25 cellular contexts compared by ENCODE assay signal in genomic region chr7:69363131-69363530, GRCh38.
A peak's percentile ranks its signal among the peaks of the same experiment; 100 is the strongest.
DNase-seq lines count a peak whose midpoint lies in the region; ATAC-seq, FAIRE-seq and TF ChIP-seq lines count a peak whose summit lies in the region.
"Had no signal": no experiment of that assay in that cellular context is flagged by ENCODE, and none has a peak within 500 bp of the region (broad histone marks: within the 10 kb centered on the region; RNA-seq: fewer than 3 reads in every experiment).

No MANE protein-coding gene starts in this region.

- intact Hi-C loops in head of caudate nucleus (cut with DNase I), result no loop called here
- intact Hi-C loops in left lung (cut with DNase I), result no loop called here

- peaks cover 3% of the 10 kb centered on the region for H3K27me3 Mint-ChIP-seq in astrocyte (ENCODE audit: low read depth, unreplicated experiment)
- H3K27me3 Mint-ChIP-seq: CD4-positive, CD25-positive, alpha-beta regulatory T cell had no signal

- no peak overlapping the region for H3K4me3 Mint-ChIP-seq in astrocyte (ENCODE audit: unreplicated experiment)
- H3K4me3 Mint-ChIP-seq: B cell; CD4-positive, CD25-positive, alpha-beta regulatory T cell; CD8-positive, alpha-beta T cell; HFFc6 had no signal

- H3K27ac Mint-ChIP-seq in astrocyte (ENCODE audit: unreplicated experiment), result no peak overlapping the region
- H3K27ac Mint-ChIP-seq: B cell; CD4-positive, CD25-positive, alpha-beta regulatory T cell; CD8-positive, alpha-beta T cell; HFFc6 had no signal

- no peaks in the 10 kb centered on the region for H3K36me3 ChIP-seq in astrocyte (ENCODE audit: insufficient read depth, low read length)
- no peaks in the 10 kb centered on the region for H3K36me3 ChIP-seq in left lung
- H3K36me3 ChIP-seq: BLaER1, HAP-1 had no signal

- no peak for FAIRE-seq in astrocyte (lab: Jason Lieb, UNC)
- FAIRE-seq: D721Med, GM12891, GM18507, H54 had no signal

- no peak overlapping the region for H3K4me2 ChIP-seq in astrocyte (ENCODE audit: low read length)
- H3K4me2 ChIP-seq: BLaER1 had no signal

- H3K9me3 Mint-ChIP-seq in astrocyte (ENCODE audit: unreplicated experiment), result peaks cover 2% of the 10 kb centered on the region
- H3K9me3 Mint-ChIP-seq: CD8-positive, alpha-beta T cell had no signal

- no peak overlapping the region for H2AFZ ChIP-seq in astrocyte (ENCODE audit: low read depth, low read length)

- H3K36me3 Mint-ChIP-seq in astrocyte (ENCODE audit: low read depth, unreplicated experiment), result no peaks in the 10 kb centered on the region
- H3K36me3 Mint-ChIP-seq: CD4-positive, CD25-positive, alpha-beta regulatory T cell; CD8-positive, alpha-beta T cell had no signal

- DNase-seq in AG10803 (ENCODE audit: low read depth), result peak; percentile 54
- peak; percentile 77 for DNase-seq in M059J (ENCODE audit: low read depth)
- DNase-seq in astrocyte (ENCODE audit: low read depth), result peak; percentile 56
- DNase-seq in fibroblast of mammary gland (ENCODE audit: low read depth), result peak; percentile 28
- DNase-seq in head of caudate nucleus, result no peak
- DNase-seq in dermis blood vessel endothelial cell, result no peak
- no peak for DNase-seq in left lung
- no peak for DNase-seq in NCI-H1694 (lab: John Stamatoyannopoulos, UW)
- DNase-seq: 8988T; Caco-2; CD4-positive, CD25-positive, alpha-beta regulatory T cell; CD8-positive, alpha-beta T cell; DMS 273 treated with DMSO at 0.1 percent for 48 hours; DMS79; GF-D8; GOT3; HFFc6 had no signal

- H3K79me2 ChIP-seq in astrocyte (ENCODE audit: insufficient read depth, low read length), result no peaks in the 10 kb centered on the region

- H3K4me3 ChIP-seq in AG10803 (ENCODE audit: low read length), result no peak overlapping the region
- no peak overlapping the region for H3K4me3 ChIP-seq in astrocyte (ENCODE audit: insufficient read depth, low read depth, low read length)
- H3K4me3 ChIP-seq in fibroblast of mammary gland (ENCODE audit: control insufficient read depth, low read depth, low read length), result no peak overlapping the region
- no peak overlapping the region for H3K4me3 ChIP-seq in left lung
- H3K4me3 ChIP-seq: BLaER1, HAP-1 had no signal

- no peaks in the 10 kb centered on the region for H4K20me1 ChIP-seq in astrocyte (ENCODE audit: insufficient read depth, low read length)
- H4K20me1 ChIP-seq: BLaER1 had no signal

- H3K9me3 ChIP-seq in astrocyte (ENCODE audit: insufficient read depth, low read depth, low read length), result no peaks in the 10 kb centered on the region
- no peaks in the 10 kb centered on the region for H3K9me3 ChIP-seq in left lung
- H3K9me3 ChIP-seq: BLaER1, Caco-2, HAP-1 had no signal

- ATAC-seq in left lung, result no peak
- ATAC-seq: CD8-positive, alpha-beta T cell had no signal

- peaks cover 14% of the 10 kb centered on the region for H3K4me1 ChIP-seq in astrocyte (ENCODE audit: insufficient read depth, low read length)
- no peaks in the 10 kb centered on the region for H3K4me1 ChIP-seq in left lung
- H3K4me1 ChIP-seq: BLaER1, Caco-2, HAP-1 had no signal

- TF ChIP-seq CTCF in AG10803 (conservative IDR thresholded peaks at IDR 0.05; ENCODE audit: low read length) (no peak), astrocyte (IDR thresholded peaks at IDR 0.05; ENCODE audit: insufficient read depth, low read depth, low read length) (no peak), fibroblast of mammary gland (conservative IDR thresholded peaks at IDR 0.05; ENCODE audit: control insufficient read depth, insufficient read depth, low read depth, low read length) (no peak), left lung (IDR thresholded peaks at IDR 0.05) (no peak)

- H3K4me1 Mint-ChIP-seq in astrocyte (ENCODE audit: low read depth, unreplicated experiment), result no peaks in the 10 kb centered on the region
- H3K4me1 Mint-ChIP-seq: B cell; CD4-positive, CD25-positive, alpha-beta regulatory T cell had no signal

- no peak overlapping the region for H3K27ac ChIP-seq in astrocyte (ENCODE audit: low read depth, low read length)
- no peak overlapping the region for H3K27ac ChIP-seq in left lung
- H3K27ac ChIP-seq: BLaER1, C4-2B had no signal

- H3K27me3 ChIP-seq in astrocyte (ENCODE audit: insufficient read depth, low read length) (no peaks in the 10 kb centered on the region), left lung (no peaks in the 10 kb centered on the region)
- H3K27me3 ChIP-seq: BLaER1 had no signal

- H3K9ac ChIP-seq in astrocyte (ENCODE audit: low read length), result no peak overlapping the region
- H3K9ac ChIP-seq: BLaER1 had no signal

Comparison
In these comparisons a context has a peak if more than half of its experiments do, and no peak if none do; other contexts are left out.
1. DNase-seq: peak in AG10803 (single experiment), M059J (single experiment), astrocyte (single experiment) and fibroblast of mammary gland (single experiment); none in head of caudate nucleus (0 of 42), dermis blood vessel endothelial cell (single experiment), left lung (0 of 2) and NCI-H1694 (single experiment).